Comparison of ENCODE assay signal across 8 cellular contexts in the genomic region with DNA sequence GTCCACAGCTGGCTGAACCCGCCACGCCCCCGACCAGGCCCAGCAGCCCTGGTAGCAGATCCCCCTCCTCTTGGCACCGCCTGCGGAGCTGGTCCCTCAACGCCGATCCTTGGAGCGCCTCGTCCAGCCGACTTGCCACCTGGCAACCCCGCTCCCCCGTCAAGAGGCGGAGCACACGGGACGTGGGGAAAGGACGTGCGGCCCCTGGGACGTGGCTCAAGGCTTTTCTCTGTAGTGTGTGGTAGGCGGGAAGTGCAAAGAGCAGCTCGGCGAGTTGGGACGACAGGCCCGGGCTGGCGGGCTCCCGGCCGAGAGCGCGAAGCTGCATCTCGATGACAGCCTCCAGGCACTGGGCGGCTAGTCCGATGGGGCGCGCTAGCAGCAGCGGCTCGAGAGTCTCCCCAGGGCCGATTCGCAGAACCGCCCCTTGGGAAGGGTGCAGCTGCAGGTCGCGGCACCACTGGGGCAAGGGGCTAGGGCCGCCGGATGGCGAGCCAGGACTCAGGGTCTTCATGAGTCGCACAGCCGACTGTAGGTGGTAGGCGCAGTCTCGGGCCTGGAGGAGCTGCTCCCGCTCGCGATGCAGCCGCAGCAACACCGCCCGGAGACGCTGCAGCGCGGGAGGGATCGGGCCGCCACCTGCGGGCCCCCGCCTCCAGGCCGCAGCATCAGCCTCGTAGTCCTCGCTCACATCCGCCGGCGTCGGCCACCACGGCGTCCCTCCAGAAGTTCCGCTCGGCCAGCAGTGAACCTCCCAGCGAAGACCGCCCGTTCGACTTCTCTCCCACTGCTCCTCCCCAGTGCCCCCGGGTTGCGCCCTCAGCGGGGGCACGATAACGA. TPM values are rescaled to one million over a fixed set of nuclear protein-coding genes. Genes with fewer than 3 reads are reported as not detected.
DNase-seq lines count a peak whose midpoint lies in the region; TF ChIP-seq lines count a peak whose summit lies in the region.

No MANE protein-coding gene starts in this region.

- peaks cover 23 to 28% of the 10 kb centered on the region in 2 experiments for H3K4me1 ChIP-seq in neutrophil (ENCODE audit: control insufficient read depth in 1 of 2, insufficient read depth in 1 of 2, low read depth in 1 of 2, low read length in 1 of 2)

- H3K4me3 ChIP-seq in fibroblast of pulmonary artery (replicated peaks; ENCODE audit: low read depth, low read length) (peak overlapping the region; percentile 98), neutrophil (ENCODE audit: low read depth in 1 of 2, low read length in 1 of 2) (peak overlapping the region; percentile 95 to 100)

- peaks cover 51% of the 10 kb centered on the region for H3K4me1 Mint-ChIP-seq in activated CD4-positive, alpha-beta memory T cell treated with anti-CD3 and anti-CD28 coated beads, Interleukin-2, amount 10 ng/mL, durations not matched to agents 7 days and 5 days

- no peaks in the 10 kb centered on the region for H3K9me3 Mint-ChIP-seq in activated CD4-positive, alpha-beta memory T cell treated with anti-CD3 and anti-CD28 coated beads, Interleukin-2, amount 10 ng/mL, durations not matched to agents 7 days and 5 days

- H3K36me3 Mint-ChIP-seq in activated CD4-positive, alpha-beta memory T cell treated with anti-CD3 and anti-CD28 coated beads, Interleukin-2, amount 10 ng/mL, durations not matched to agents 7 days and 5 days (ENCODE audit: low read depth), result peaks cover 43% of the 10 kb centered on the region

- TF ChIP-seq CTCF in fibroblast of pulmonary artery (IDR thresholded peaks at IDR 0.05; ENCODE audit: low read length, missing control alignments) (no peak), neutrophil (IDR thresholded peaks at IDR 0.05) (no peak)

- H3K36me3 ChIP-seq in neutrophil, result peaks cover 20% of the 10 kb centered on the region

- H3K27me3 ChIP-seq in neutrophil, result no peaks in the 10 kb centered on the region

- H3K27ac Mint-ChIP-seq in activated CD4-positive, alpha-beta memory T cell treated with anti-CD3 and anti-CD28 coated beads, Interleukin-2, amount 10 ng/mL, durations not matched to agents 7 days and 5 days, result peak overlapping the region; percentile 98

- POLR2A ChIA-PET in HEK293T (lab: Yijun Ruan, JAX), result interaction anchor here (0.8 to 4.1 kb wide), 17 partner anchors 7 to 112 kb away, joined by 3 to 46 read pairs (median 6); partner anchors contain the start of genes AUP1, DQX1, HTRA2 and INO80B
- POLR2A ChIA-PET in activated CD4-positive, alpha-beta memory T cell treated with anti-CD3 and anti-CD28 coated beads, Interleukin-2, amount 10 ng/mL, durations not matched to agents 7 days and 5 days (lab: Charles Lee), result interaction anchor here (0.6 to 4.7 kb wide), 25 partner anchors 9 to 362 kb away, joined by 3 to 103 read pairs (median 9); partner anchors contain the start of genes AUP1, DOK1, DQX1 and HTRA2

- H3K4me3 Mint-ChIP-seq in activated CD4-positive, alpha-beta memory T cell treated with anti-CD3 and anti-CD28 coated beads, Interleukin-2, amount 10 ng/mL, durations not matched to agents 7 days and 5 days, result peak overlapping the region; percentile 99

- H3K27me3 Mint-ChIP-seq in activated CD4-positive, alpha-beta memory T cell treated with anti-CD3 and anti-CD28 coated beads, Interleukin-2, amount 10 ng/mL, durations not matched to agents 7 days and 5 days, result no peaks in the 10 kb centered on the region

- DNase-seq in NCI-H345 (lab: John Stamatoyannopoulos, UW) (peak; percentile 68), NCI-H345 treated with DMSO at 0.1 percent for 48 hours (lab: John Stamatoyannopoulos, UW; ENCODE audit: unreplicated experiment) (no peak), HEK293T (ENCODE audit: extremely low spot score) (peak; percentile 46), NAMALWA (ENCODE audit: low spot score) (peak; percentile 65), fibroblast of pulmonary artery (ENCODE audit: low read depth) (no peak), DMS153 treated with DMSO at 0.1 percent for 48 hours (lab: John Stamatoyannopoulos, UW; ENCODE audit: unreplicated experiment) (no peak)
- DNase-seq in activated CD4-positive, alpha-beta memory T cell treated with anti-CD3 and anti-CD28 coated beads, Interleukin-2, amount 10 ng/mL, durations not matched to agents 7 days and 5 days, result peak; percentile 62

- H3K9me3 ChIP-seq in neutrophil, result no peaks in the 10 kb centered on the region

- CTCF ChIA-PET in HEK293T (lab: Yijun Ruan, JAX), result interaction anchor here (0.7 to 1.5 kb wide), 9 partner anchors 7 to 392 kb away, joined by 3 to 10 read pairs (median 3); partner anchors contain the start of gene HTRA2
- CTCF ChIA-PET in activated CD4-positive, alpha-beta memory T cell treated with anti-CD3 and anti-CD28 coated beads, Interleukin-2, amount 10 ng/mL, durations not matched to agents 7 days and 5 days (lab: Charles Lee), result interaction anchor here (0.8 to 8.2 kb wide), 22 partner anchors 8 to 475 kb away, joined by 3 to 107 read pairs (median 7); partner anchors contain the start of genes AUP1, C2orf81, DQX1 and HTRA2

- H3K27ac ChIP-seq in neutrophil, result peak overlapping the region; percentile 88

TF ChIP-seq in HEK293T, 16 proteins besides CTCF, POLR2A, EP300 and RAD21:
- no peak for TF ChIP-seq SUZ12 (IDR thresholded peaks at IDR 0.05)
- TF ChIP-seq FOXA1 (IDR thresholded peaks at IDR 0.05), result no peak
- no peak for TF ChIP-seq ELF4 (IDR thresholded peaks at IDR 0.05)
- TF ChIP-seq FOXM1 (IDR thresholded peaks at IDR 0.05; ENCODE audit: borderline replicate concordance), result no peak
- no peak for TF ChIP-seq TARDBP (IDR thresholded peaks at IDR 0.05)
- no peak for TF ChIP-seq NFRKB (IDR thresholded peaks at IDR 0.05)
- no peak for TF ChIP-seq ARNT (IDR thresholded peaks at IDR 0.05)
- no peak; the same call in 1 of the 2 replicates for TF ChIP-seq L3MBTL2 (conservative IDR thresholded peaks at IDR 0.05)
- TF ChIP-seq SP1 (IDR thresholded peaks at IDR 0.05), result no peak
- no peak for TF ChIP-seq ZNF384 (IDR thresholded peaks at IDR 0.05)
- no peak for TF ChIP-seq CTBP1 (IDR thresholded peaks at IDR 0.05; ENCODE audit: borderline replicate concordance)
- no peak for TF ChIP-seq FOXK2 (IDR thresholded peaks at IDR 0.05)

RNA-seq across cellular contexts. Expression of gene CCDC142, which starts 0.6 kb away (rescaled TPM):
- total RNA-seq in activated CD4-positive, alpha-beta memory T cell treated with anti-CD3 and anti-CD28 coated beads, Interleukin-2, amount 10 ng/mL, durations not matched to agents 7 days and 5 days, result 10 to 100 TPM; 20.9 to 25.0 TPM

RNA-seq across cellular contexts. Expression of gene TTC31, which starts 0.7 kb away (rescaled TPM):
- total RNA-seq in activated CD4-positive, alpha-beta memory T cell treated with anti-CD3 and anti-CD28 coated beads, Interleukin-2, amount 10 ng/mL, durations not matched to agents 7 days and 5 days, result 10 to 100 TPM; 42.3 to 42.9 TPM

RNA-seq across cellular contexts. Expression of gene MRPL53, which starts 9.7 kb away (rescaled TPM):
- 100 to 1,000 TPM; 115 to 126 TPM for total RNA-seq in activated CD4-positive, alpha-beta memory T cell treated with anti-CD3 and anti-CD28 coated beads, Interleukin-2, amount 10 ng/mL, durations not matched to agents 7 days and 5 days

RNA-seq across cellular contexts. Expression of gene MOGS, which starts 17.0 kb away (rescaled TPM):
- 10 to 100 TPM; 70.3 to 73.1 TPM for total RNA-seq in activated CD4-positive, alpha-beta memory T cell treated with anti-CD3 and anti-CD28 coated beads, Interleukin-2, amount 10 ng/mL, durations not matched to agents 7 days and 5 days

RNA-seq across cellular contexts. Expression of gene LBX2, which starts 17.2 kb away (rescaled TPM):
- total RNA-seq in activated CD4-positive, alpha-beta memory T cell treated with anti-CD3 and anti-CD28 coated beads, Interleukin-2, amount 10 ng/mL, durations not matched to agents 7 days and 5 days, result 1 to 10 TPM; 1.2 to 1.8 TPM

Comparison
In these comparisons a context has a peak if more than half of its experiments do, and no peak if none do; other contexts are left out.
1. DNase-seq: peak in NCI-H345 (single experiment), HEK293T (single experiment), NAMALWA (single experiment) and activated CD4-positive, alpha-beta memory T cell treated with anti-CD3 and anti-CD28 coated beads, Interleukin-2, amount 10 ng/mL, durations not matched to agents 7 days and 5 days (single experiment); none in NCI-H345 treated with DMSO at 0.1 percent for 48 hours (single experiment), fibroblast of pulmonary artery (single experiment) and DMS153 treated with DMSO at 0.1 percent for 48 hours (single experiment).